12 cellular contexts compared by ENCODE assay signal in the genomic region with DNA sequence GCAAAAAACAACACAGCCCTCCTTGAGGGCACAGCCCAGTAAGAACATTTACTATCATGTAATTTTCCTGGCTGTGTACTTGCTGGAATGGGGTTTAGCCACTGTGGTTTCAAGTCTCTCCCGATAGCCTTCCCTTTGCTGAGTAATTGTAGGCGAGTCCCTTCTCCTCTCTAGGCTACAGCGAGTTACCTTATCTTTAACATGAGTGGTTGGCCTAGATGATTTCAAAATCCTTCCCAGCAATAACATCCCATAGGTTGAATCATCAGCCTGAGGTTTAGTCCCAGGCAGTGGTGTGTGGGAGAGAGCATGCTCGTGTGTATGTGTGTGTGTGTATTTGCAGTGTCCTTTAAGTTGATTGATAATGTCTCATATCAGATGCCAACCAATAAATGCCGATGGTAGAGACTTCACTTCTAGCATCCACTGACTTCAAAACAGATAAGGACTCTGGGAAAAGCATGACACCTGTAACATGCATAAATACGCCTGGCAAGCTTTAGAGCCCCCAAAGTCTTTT.
DNase-seq lines count a peak whose midpoint lies in the region; ATAC-seq and TF ChIP-seq lines count a peak whose summit lies in the region.
"Had no signal": no experiment of that assay in that cellular context is flagged by ENCODE, and none has a peak within 500 bp of the region (broad histone marks: within the 10 kb centered on the region; RNA-seq: fewer than 3 reads in every experiment).

No MANE protein-coding gene starts in this region.

- no peak overlapping the region for H2AK5ac ChIP-seq in mesendoderm (ENCODE audit: low read length)

- H3K79me1 ChIP-seq in mesendoderm (ENCODE audit: low read length), result no peaks in the 10 kb centered on the region

- H3K9me3 ChIP-seq in adrenal gland (replicated peaks in 1 of 3), result no peaks in the 10 kb centered on the region
- H3K9me3 ChIP-seq: vagina had no signal

- no peak overlapping the region for H4K8ac ChIP-seq in mesendoderm (ENCODE audit: low read depth, low read length)

- in situ Hi-C loops in KBM-7 (cut with MboI; ENCODE audit: low pct_unique_long_range_greater_than_20kb, low sequenced_read_pairs), result no loop called here

- no peak for ATAC-seq in GM19452 (IDR thresholded peaks at IDR 0.05; ENCODE audit: unreplicated experiment)
- no peak for ATAC-seq in GM19035 (IDR thresholded peaks at IDR 0.05; ENCODE audit: unreplicated experiment)
- no peak for ATAC-seq in GM21717 (IDR thresholded peaks at IDR 0.05; ENCODE audit: unreplicated experiment)
- ATAC-seq: natural killer cell treated with Interleukin-12 subunit alpha and Interleukin-12 subunit beta and Interleukin-15 and Interleukin-18, amount 100 ng/mL, for 72 hours had no signal

- H3K79me2 ChIP-seq in mesendoderm (ENCODE audit: control insufficient read depth, insufficient read depth, low read length), result no peaks in the 10 kb centered on the region

- H4K5ac ChIP-seq in mesendoderm (ENCODE audit: low read length), result no peak overlapping the region

- no peak overlapping the region for H3K4me3 ChIP-seq in adrenal gland
- H3K4me3 ChIP-seq in kidney epithelial cell (ENCODE audit: low read depth, low read length), result no peak overlapping the region
- no peak overlapping the region for H3K4me3 ChIP-seq in mesendoderm (ENCODE audit: low read length)
- H3K4me3 ChIP-seq: vagina had no signal

- H3K4me2 ChIP-seq in mesendoderm (ENCODE audit: low read length), result no peak overlapping the region

- no peak overlapping the region for H2BK5ac ChIP-seq in mesendoderm (ENCODE audit: low read length)

- H3K27me3 ChIP-seq in adrenal gland, result no peaks in the 10 kb centered on the region
- H3K27me3 ChIP-seq in kidney epithelial cell (ENCODE audit: control insufficient read depth, insufficient read depth, low read length), result peaks cover 12% of the 10 kb centered on the region
- H3K27me3 ChIP-seq in mesendoderm (ENCODE audit: insufficient read depth, low read length, poor library complexity), result no peaks in the 10 kb centered on the region
- H3K27me3 ChIP-seq: vagina had no signal

- H3K18ac ChIP-seq in mesendoderm (ENCODE audit: low read length), result no peak overlapping the region

- peak overlapping the region in 3 of 5 donors; percentile 42 to 73 (median 57) for H3K27ac ChIP-seq in adrenal gland
- no peak overlapping the region for H3K27ac ChIP-seq in mesendoderm (ENCODE audit: low read depth, low read length)
- H3K27ac ChIP-seq: vagina, VCaP had no signal

- peak; percentile 86 for DNase-seq in AG08396 (ENCODE audit: low spot score)
- peak; percentile 11 for DNase-seq in KBM-7
- DNase-seq in adrenal gland, result peak in 2 of 7 donors; percentile 49 to 58
- DNase-seq in kidney epithelial cell (ENCODE audit: low read depth), result peak; percentile 76
- no peak for DNase-seq in mesendoderm
- DNase-seq: KG1 had no signal

- 46 to 62% (median 47%) methylated on average over 6 of the region's 6 CpGs for WGBS in adrenal gland, 4 donors
- no CpG with 5 or more reads among the region's 6 CpGs for WGBS in mesendoderm (ENCODE audit: extremely low coverage, insufficient coverage, low lambda C conversion rate)

- no peaks in the 10 kb centered on the region for H3K36me3 ChIP-seq in adrenal gland (replicated peaks in 1 of 2)
- no peaks in the 10 kb centered on the region for H3K36me3 ChIP-seq in kidney epithelial cell (ENCODE audit: control insufficient read depth, insufficient read depth, low read length)
- no peaks in the 10 kb centered on the region for H3K36me3 ChIP-seq in mesendoderm (ENCODE audit: control insufficient read depth, insufficient read depth, low read length)
- H3K36me3 ChIP-seq: vagina had no signal

- TF ChIP-seq CTCF in adrenal gland (IDR thresholded peaks at IDR 0.05) (no peak), kidney epithelial cell (IDR thresholded peaks at IDR 0.05; ENCODE audit: insufficient read depth, low read length, poor library complexity, severe bottlenecking) (no peak)

- intact Hi-C loops in adrenal gland (cut with DNase I), result no loop called here

- H2BK15ac ChIP-seq in mesendoderm (replicated peaks; ENCODE audit: low read depth), result no peak overlapping the region

- H3K4me1 ChIP-seq in adrenal gland (replicated peaks in 1 of 2) (peaks cover 0 to 18% of the 10 kb centered on the region in 2 donors), mesendoderm (ENCODE audit: control insufficient read depth, low read depth, low read length) (peaks cover 5% of the 10 kb centered on the region)

- H3K9ac ChIP-seq in mesendoderm (ENCODE audit: low read length), result no peak overlapping the region

- no peak overlapping the region for H3K56ac ChIP-seq in mesendoderm (ENCODE audit: low read length)

- no peak overlapping the region for H2BK120ac ChIP-seq in mesendoderm (ENCODE audit: low read depth, low read length)

- TF ChIP-seq POLR2A in adrenal gland (IDR thresholded peaks at IDR 0.05), result no peak

- H3K23ac ChIP-seq in mesendoderm (ENCODE audit: low read length), result no peak overlapping the region

- no peak overlapping the region for H3K4ac ChIP-seq in mesendoderm (ENCODE audit: low read depth, low read length)
